1 cellular context compared by ENCODE assay signal in genomic region chr11:17591293-17591692, GRCh38.
TF ChIP-seq lines count a peak whose summit lies in the region.

No MANE protein-coding gene starts in this region.

TF ChIP-seq in WTC11, 78 proteins besides CTCF, POLR2A, EP300 and RAD21 (continued from another document):
- TF ChIP-seq MXD4 (CRISPR knock-in tag; IDR thresholded peaks at IDR 0.05; ENCODE audit: borderline replicate concordance), result no peak
- TF ChIP-seq NFATC4 (CRISPR knock-in tag; IDR thresholded peaks at IDR 0.05), result no peak
- no peak for TF ChIP-seq NFYB (CRISPR knock-in tag; conservative IDR thresholded peaks at IDR 0.05; ENCODE audit: low read depth)
- no peak for TF ChIP-seq MLX (CRISPR knock-in tag; IDR thresholded peaks at IDR 0.05)
